ENCODE assay signal across 1 cellular context in genomic region chr20:1118336-1119127, GRCh38.
TF ChIP-seq lines count a peak whose summit lies in the region.

Gene PSMF1, plus strand, starts transcription at chr20:1118602. Its CDS starts 172 bp downstream, at chr20:1118774.

TF ChIP-seq in K562, 482 proteins besides CTCF, POLR2A, EP300 and RAD21 (continued from another document and continues in another):
- TF ChIP-seq ARHGAP35 (IDR thresholded peaks at IDR 0.05; ENCODE audit: partially characterized antibody) (no peak), ZBTB9 (CRISPR knock-in tag; IDR thresholded peaks at IDR 0.05) (no peak), CCNT2 (IDR thresholded peaks at IDR 0.05; ENCODE audit: borderline replicate concordance, extremely low read depth, insufficient read length, low read depth, low read length) (peak; percentile 84), E2F5 (CRISPR knock-in tag; IDR thresholded peaks at IDR 0.05) (0 out of 2 replicates have a peak, but pooled peaks have one; percentile 70), ETV5 (CRISPR knock-in tag; IDR thresholded peaks at IDR 0.05; ENCODE audit: low read depth) (peak; percentile 97), RBM17 (IDR thresholded peaks at IDR 0.05; ENCODE audit: borderline replicate concordance, low read depth, low read length) (no peak), RBM15 (IDR thresholded peaks at IDR 0.05; ENCODE audit: insufficient read depth, low read length) (no peak), SRSF7 (optimal IDR thresholded peaks at IDR 0.05; ENCODE audit: low read depth, low read length) (no peak), CHD4 (IDR thresholded peaks at IDR 0.05; ENCODE audit: insufficient read depth, insufficient replicate concordance, low read depth, low read length, poor library complexity, severe bottlenecking) (no peak), FOXK1 (CRISPR knock-in tag; IDR thresholded peaks at IDR 0.05; ENCODE audit: borderline replicate concordance) (no peak), SMC3 (conservative IDR thresholded peaks at IDR 0.05; ENCODE audit: insufficient read depth, low read depth, low read length) (0 out of 2 replicates have a peak, but pooled peaks have one; percentile 10), OTX1 (CRISPR knock-in tag; IDR thresholded peaks at IDR 0.05) (no peak), POLR3A (IDR thresholded peaks at IDR 0.05; ENCODE audit: borderline replicate concordance, extremely low read depth, insufficient read depth, insufficient read length) (no peak), MAFF (IDR thresholded peaks at IDR 0.05; ENCODE audit: low read length) (no peak), ZNF124 (CRISPR knock-in tag; IDR thresholded peaks at IDR 0.05) (no peak), ZFX (CRISPR knock-in tag; IDR thresholded peaks at IDR 0.05) (peak; percentile 67), FOXK2 (conservative IDR thresholded peaks at IDR 0.05 in 1 of 2, IDR thresholded peaks at IDR 0.05 in 1 of 2; ENCODE audit: low read depth in 2 of 2) (peak; percentile 53 to 79; a peak in 2 of 4 replicates), ETS1 (conservative IDR thresholded peaks at IDR 0.05; ENCODE audit: control insufficient read depth, low read depth, low read length) (peak; percentile 92), BCOR (IDR thresholded peaks at IDR 0.05) (no peak), HMGXB4 (CRISPR knock-in tag; IDR thresholded peaks at IDR 0.05) (no peak; the same call in 1 of the 2 replicates), ZNF232 (CRISPR knock-in tag; IDR thresholded peaks at IDR 0.05) (no peak), ATF1 (CRISPR knock-in tag; IDR thresholded peaks at IDR 0.05) (0 out of 2 replicates have a peak, but pooled peaks have one; percentile 40), ATF1 (tag; IDR thresholded peaks at IDR 0.05) (peak; percentile 87), MYBL2 (IDR thresholded peaks at IDR 0.05; ENCODE audit: low read depth) (no peak), MYBL2 (CRISPR knock-in tag; IDR thresholded peaks at IDR 0.05; ENCODE audit: borderline replicate concordance) (no peak), ZHX1 (conservative IDR thresholded peaks at IDR 0.05; ENCODE audit: low read length) (no peak), ETS2 (tag; IDR thresholded peaks at IDR 0.05; ENCODE audit: borderline replicate concordance, poor library complexity, severe bottlenecking) (no peak), ZNF224 (CRISPR knock-in tag; IDR thresholded peaks at IDR 0.05) (no peak), TCF7L2 (IDR thresholded peaks at IDR 0.05; ENCODE audit: low read depth, low read length) (no peak), ZNF121 (CRISPR knock-in tag; conservative IDR thresholded peaks at IDR 0.05) (no peak), RHOXF2B (CRISPR knock-in tag; conservative IDR thresholded peaks at IDR 0.05) (no peak), FUS (optimal IDR thresholded peaks at IDR 0.05; ENCODE audit: low read depth, low read length) (no peak), DMBX1 (CRISPR knock-in tag; IDR thresholded peaks at IDR 0.05; ENCODE audit: borderline replicate concordance) (0 out of 2 replicates have a peak, but pooled peaks have one; percentile 39), BRCA1 (IDR thresholded peaks at IDR 0.05) (no peak), BRCA1 (CRISPR knock-in tag; IDR thresholded peaks at IDR 0.05) (no peak), TAF1 (IDR thresholded peaks at IDR 0.05; ENCODE audit: control insufficient read depth, extremely low read depth, insufficient read depth, low read length, severe bottlenecking) (peak; percentile 89), ETV6 (IDR thresholded peaks at IDR 0.05; ENCODE audit: borderline replicate concordance in 1 of 2, low read depth in 2 of 2, low read length in 1 of 2) (peak in 1 of 2 experiments; percentile 46; a peak in 1 of 4 replicates), ETV6 (CRISPR knock-in tag; IDR thresholded peaks at IDR 0.05; ENCODE audit: borderline replicate concordance) (no peak; the same call in 1 of the 2 replicates), CBFB (CRISPR knock-in tag; IDR thresholded peaks at IDR 0.05) (no peak), SRSF1 (IDR thresholded peaks at IDR 0.05; ENCODE audit: low read depth, low read length) (no peak), HOMEZ (CRISPR knock-in tag; IDR thresholded peaks at IDR 0.05) (no peak), U2AF1 (optimal IDR thresholded peaks at IDR 0.05; ENCODE audit: low read depth, low read length) (peak; percentile 31), MLX (CRISPR knock-in tag; conservative IDR thresholded peaks at IDR 0.05) (no peak), JUND (IDR thresholded peaks at IDR 0.05; ENCODE audit: borderline replicate concordance, low read depth, low read length) (peak; percentile 64), JUND (tag; IDR thresholded peaks at IDR 0.05; ENCODE audit: borderline replicate concordance, low read depth, low read length) (peak; percentile 33; the same call in 1 of the 3 replicates), NRF1 (conservative IDR thresholded peaks at IDR 0.05 in 1 of 2, IDR thresholded peaks at IDR 0.05 in 1 of 2) (peak; percentile 71 to 75), NFXL1 (CRISPR knock-in tag; IDR thresholded peaks at IDR 0.05) (no peak), KDM5B (IDR thresholded peaks at IDR 0.05; ENCODE audit: insufficient replicate concordance, low read depth, low read length) (peak; percentile 88), MYC (IDR thresholded peaks at IDR 0.05; ENCODE audit: low read depth, low read length) (peak; percentile 90), MYC (CRISPR knock-in tag; IDR thresholded peaks at IDR 0.05; ENCODE audit: borderline replicate concordance, low read depth) (peak; percentile 50; the same call in 1 of the 2 replicates), RB1 (IDR thresholded peaks at IDR 0.05; ENCODE audit: low read depth) (peak; percentile 91), KLF13 (tag; IDR thresholded peaks at IDR 0.05; ENCODE audit: borderline replicate concordance, low read depth) (peak; percentile 99), ZNF175 (CRISPR knock-in tag; IDR thresholded peaks at IDR 0.05; ENCODE audit: low read depth) (no peak), NR2C2 (CRISPR knock-in tag; IDR thresholded peaks at IDR 0.05) (peak; percentile 92), NR2C2 (tag; IDR thresholded peaks at IDR 0.05) (peak; percentile 97), ZMIZ1 (IDR thresholded peaks at IDR 0.05; ENCODE audit: low read depth in 2 of 2, low read length in 2 of 2) (peak in 1 of 2 experiments; percentile 42; a peak in 1 of 4 replicates)
